1 cellular context compared by ENCODE assay signal in genomic region chr1:2896824-2897223, GRCh38.
TF ChIP-seq lines count a peak whose summit lies in the region.

No MANE protein-coding gene starts in this region.

TF ChIP-seq in HEK293, 187 proteins besides CTCF, POLR2A, EP300 and RAD21:
- TF ChIP-seq ZNF18 (tag by site-specific recombination; IDR thresholded peaks at IDR 0.05) (peak; percentile 68), SCRT2 (tag by site-specific recombination; IDR thresholded peaks at IDR 0.05) (no peak), ZSCAN4 (tag by site-specific recombination; IDR thresholded peaks at IDR 0.05) (peak; percentile 87), KLF1 (tag by site-specific recombination; IDR thresholded peaks at IDR 0.05) (no peak)
